Comparison of ENCODE assay signal across 1 cellular context in genomic region chr3:156583469-156583868, GRCh38.
TF ChIP-seq lines count a peak whose summit lies in the region.

No MANE protein-coding gene starts in this region.

TF ChIP-seq in HepG2, 621 proteins besides CTCF, POLR2A, EP300 and RAD21 (continued from another document):
- TF ChIP-seq, protein P1, sequence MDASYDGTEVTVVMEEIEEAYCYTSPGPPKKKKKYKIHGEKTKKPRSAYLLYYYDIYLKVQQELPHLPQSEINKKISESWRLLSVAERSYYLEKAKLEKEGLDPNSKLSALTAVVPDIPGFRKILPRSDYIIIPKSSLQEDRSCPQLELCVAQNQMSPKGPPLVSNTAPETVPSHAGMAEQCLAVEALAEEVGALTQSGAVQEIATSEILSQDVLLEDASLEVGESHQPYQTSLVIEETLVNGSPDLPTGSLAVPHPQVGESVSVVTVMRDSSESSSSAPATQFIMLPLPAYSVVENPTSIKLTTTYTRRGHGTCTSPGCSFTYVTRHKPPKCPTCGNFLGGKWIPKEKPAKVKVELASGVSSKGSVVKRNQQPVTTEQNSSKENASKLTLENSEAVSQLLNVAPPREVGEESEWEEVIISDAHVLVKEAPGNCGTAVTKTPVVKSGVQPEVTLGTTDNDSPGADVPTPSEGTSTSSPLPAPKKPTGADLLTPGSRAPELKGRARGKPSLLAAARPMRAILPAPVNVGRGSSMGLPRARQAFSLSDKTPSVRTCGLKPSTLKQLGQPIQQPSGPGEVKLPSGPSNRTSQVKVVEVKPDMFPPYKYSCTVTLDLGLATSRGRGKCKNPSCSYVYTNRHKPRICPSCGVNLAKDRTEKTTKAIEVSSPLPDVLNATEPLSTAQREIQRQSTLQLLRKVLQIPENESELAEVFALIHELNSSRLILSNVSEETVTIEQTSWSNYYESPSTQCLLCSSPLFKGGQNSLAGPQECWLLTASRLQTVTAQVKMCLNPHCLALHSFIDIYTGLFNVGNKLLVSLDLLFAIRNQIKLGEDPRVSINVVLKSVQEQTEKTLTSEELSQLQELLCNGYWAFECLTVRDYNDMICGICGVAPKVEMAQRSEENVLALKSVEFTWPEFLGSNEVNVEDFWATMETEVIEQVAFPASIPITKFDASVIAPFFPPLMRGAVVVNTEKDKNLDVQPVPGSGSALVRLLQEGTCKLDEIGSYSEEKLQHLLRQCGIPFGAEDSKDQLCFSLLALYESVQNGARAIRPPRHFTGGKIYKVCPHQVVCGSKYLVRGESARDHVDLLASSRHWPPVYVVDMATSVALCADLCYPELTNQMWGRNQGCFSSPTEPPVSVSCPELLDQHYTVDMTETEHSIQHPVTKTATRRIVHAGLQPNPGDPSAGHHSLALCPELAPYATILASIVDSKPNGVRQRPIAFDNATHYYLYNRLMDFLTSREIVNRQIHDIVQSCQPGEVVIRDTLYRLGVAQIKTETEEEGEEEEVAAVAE (CRISPR knock-in tag; IDR thresholded peaks at IDR 0.05; ENCODE audit: borderline replicate concordance): no peak
- TF ChIP-seq TRIM22 (IDR thresholded peaks at IDR 0.05) (no peak), THRA (CRISPR knock-in tag; IDR thresholded peaks at IDR 0.05; ENCODE audit: borderline replicate concordance) (no peak), MAFF (IDR thresholded peaks at IDR 0.05; ENCODE audit: low read depth, low read length) (0 out of 2 replicates have a peak, but pooled peaks have one; percentile 9), ZBTB20 (CRISPR knock-in tag; IDR thresholded peaks at IDR 0.05; ENCODE audit: borderline replicate concordance, low read depth) (no peak), MAFK (conservative IDR thresholded peaks at IDR 0.05 in 1 of 2, IDR thresholded peaks at IDR 0.05 in 1 of 2; ENCODE audit: low read length in 2 of 2) (peak in 1 of 2 experiments; percentile 40; a peak in 2 of 4 replicates), SP2 (CRISPR knock-in tag; IDR thresholded peaks at IDR 0.05) (no peak), ZNF558 (CRISPR knock-in tag; IDR thresholded peaks at IDR 0.05; ENCODE audit: borderline replicate concordance) (no peak), ZNF331 (CRISPR knock-in tag; IDR thresholded peaks at IDR 0.05) (no peak), ZZZ3 (CRISPR knock-in tag; IDR thresholded peaks at IDR 0.05; ENCODE audit: borderline replicate concordance) (no peak), MEIS2 (CRISPR knock-in tag; IDR thresholded peaks at IDR 0.05) (no peak)
